Comparison of ENCODE assay signal across 27 cellular contexts in the genomic region with DNA sequence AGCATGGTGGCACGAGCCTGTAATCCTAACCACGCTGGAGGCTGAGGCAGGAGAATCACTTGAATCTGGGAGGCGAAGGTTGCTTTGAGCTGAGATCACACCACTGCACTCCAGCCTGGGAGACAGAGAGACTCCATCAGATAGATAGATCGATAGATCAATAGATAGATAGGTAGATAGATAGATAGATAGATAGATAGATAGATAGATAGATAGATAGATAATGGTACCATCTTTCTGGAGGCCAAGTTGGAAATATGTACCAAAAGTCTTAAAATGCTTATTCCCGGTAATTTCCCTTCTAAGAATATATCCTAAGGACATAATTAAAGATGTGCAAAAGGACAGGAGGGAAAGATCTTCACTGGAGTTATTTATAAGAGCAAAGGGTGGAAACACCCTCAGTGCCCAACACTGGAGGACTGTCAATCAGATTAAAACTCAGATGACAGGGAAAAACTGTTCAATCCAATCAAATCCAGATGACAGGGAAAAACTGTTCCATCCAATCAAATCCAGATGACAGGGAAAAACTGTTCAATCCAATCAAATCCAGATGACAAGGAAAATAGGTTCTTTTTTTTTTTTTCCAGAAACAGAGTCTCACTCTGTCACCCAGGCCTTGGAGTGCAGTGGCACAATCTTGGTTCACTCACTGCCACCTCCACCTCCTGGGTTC. TPM values are rescaled to one million over a fixed set of nuclear protein-coding genes. Genes with fewer than 3 reads are reported as not detected.
"Had no signal": no experiment of that assay in that cellular context is flagged by ENCODE, and none has a peak within 500 bp of the region (broad histone marks: within the 10 kb centered on the region; RNA-seq: fewer than 3 reads in every experiment).

No MANE protein-coding gene starts in this region.

- DNase-seq: activated CD4-positive, alpha-beta memory T cell treated with anti-CD3 and anti-CD28 coated beads for 36 hours; activated CD4-positive, alpha-beta T cell treated with anti-CD3 and anti-CD28 coated beads, Interleukin-2, amount 10 ng/mL, durations not matched to agents 7 days and 5 days; activated CD4-positive, CD25-positive, alpha-beta regulatory T cell; activated CD8-positive, alpha-beta memory T cell treated with anti-CD3 and anti-CD28 coated beads for 24 hours; activated gamma-delta T cell; activated naive CD4-positive, alpha-beta T cell treated with anti-CD3 and anti-CD28 coated beads, Interleukin-2, amount 50 U/mL, for 16 hours; activated naive CD8-positive, alpha-beta T cell treated with anti-CD3 and anti-CD28 coated beads, Interleukin-2, amount 10 ng/mL, durations not matched to agents 7 days and 5 days; activated T-cell treated with anti-CD3 and anti-CD28 coated beads, Interleukin-2, amount 50 U/mL, for 48 hours; aorta; body of pancreas; central memory CD4-positive, alpha-beta T cell; Kasumi-1; KBM-7; NCI-H1105 treated with DMSO at 0.1 percent for 48 hours; NCI-H146; NCI-H187 treated with DMSO at 0.1 percent for 48 hours; NCI-H2081 treated with DMSO at 0.1 percent for 48 hours; NCI-H2227 treated with DMSO at 0.1 percent for 48 hours; NCI-H526 treated with DMSO at 0.1 percent for 48 hours; Peyer's patch; Right ventricle myocardium superior; SJCRH30; T-helper 2 cell had no signal

- H3K4me3 ChIP-seq: body of pancreas, Peyer's patch, SJCRH30 had no signal

- H3K9me3 ChIP-seq: body of pancreas, Peyer's patch, SJCRH30 had no signal

- H3K27ac ChIP-seq: body of pancreas, Peyer's patch, RWPE1, SJCRH30, VCaP had no signal

- FAIRE-seq: bronchial epithelial cell had no signal

- H3K36me3 ChIP-seq: Peyer's patch, SJCRH30 had no signal

- ATAC-seq: activated T-helper 17 cell treated with anti-CD3 and anti-CD28 coated beads, Interleukin-2, amount 50 U/mL, for 72 hours; body of pancreas had no signal

- H3K27me3 ChIP-seq: body of pancreas, Peyer's patch had no signal

- H3K4me1 ChIP-seq: SJCRH30 had no signal

RNA-seq across cellular contexts. Expression of a gene that starts 58.4 kb away (rescaled TPM):
- total RNA-seq: SJCRH30 had no signal
